1 cellular context compared by ENCODE assay signal in the genomic region with DNA sequence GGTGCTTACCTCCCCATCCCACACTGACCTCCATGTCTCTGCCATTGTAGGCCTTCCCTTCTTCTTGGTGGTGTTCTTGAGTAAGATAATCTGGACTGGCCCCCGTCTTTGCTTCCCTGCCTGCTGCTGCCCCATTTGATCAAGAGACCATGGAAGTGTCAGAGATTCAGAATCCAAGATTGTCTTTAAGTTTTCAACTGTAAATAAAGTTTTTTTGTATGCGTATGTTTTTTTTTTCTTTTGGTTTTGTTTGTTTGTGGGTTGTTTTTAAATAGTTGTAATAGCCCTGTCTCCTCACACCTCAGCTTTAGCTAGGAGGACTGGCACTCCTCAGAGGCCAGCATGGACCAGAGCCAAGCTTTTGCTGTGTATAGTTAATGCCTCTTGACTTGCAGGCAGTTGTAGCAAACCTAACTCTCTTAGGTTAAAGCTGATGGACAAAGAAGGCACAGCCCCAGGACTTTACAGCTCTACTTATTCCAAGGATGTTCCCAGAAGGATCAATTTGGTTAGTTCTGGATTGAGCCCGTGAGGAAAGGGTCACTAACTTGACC.
TF ChIP-seq lines count a peak whose summit lies in the region.

No MANE protein-coding gene starts in this region.

TF ChIP-seq in K562, 482 proteins besides CTCF, POLR2A, EP300 and RAD21:
- TF ChIP-seq ZBTB17 (CRISPR knock-in tag; IDR thresholded peaks at IDR 0.05) (no peak), ZNF384 (IDR thresholded peaks at IDR 0.05; ENCODE audit: low read depth, low read length) (0 out of 2 replicates have a peak, but pooled peaks have one; percentile 46), HDAC6 (IDR thresholded peaks at IDR 0.05; ENCODE audit: low read depth, low read length) (no peak), ZNF76 (CRISPR knock-in tag; IDR thresholded peaks at IDR 0.05; ENCODE audit: borderline replicate concordance) (no peak), XRCC3 (IDR thresholded peaks at IDR 0.05) (no peak)
- TF ChIP-seq, protein P1, sequence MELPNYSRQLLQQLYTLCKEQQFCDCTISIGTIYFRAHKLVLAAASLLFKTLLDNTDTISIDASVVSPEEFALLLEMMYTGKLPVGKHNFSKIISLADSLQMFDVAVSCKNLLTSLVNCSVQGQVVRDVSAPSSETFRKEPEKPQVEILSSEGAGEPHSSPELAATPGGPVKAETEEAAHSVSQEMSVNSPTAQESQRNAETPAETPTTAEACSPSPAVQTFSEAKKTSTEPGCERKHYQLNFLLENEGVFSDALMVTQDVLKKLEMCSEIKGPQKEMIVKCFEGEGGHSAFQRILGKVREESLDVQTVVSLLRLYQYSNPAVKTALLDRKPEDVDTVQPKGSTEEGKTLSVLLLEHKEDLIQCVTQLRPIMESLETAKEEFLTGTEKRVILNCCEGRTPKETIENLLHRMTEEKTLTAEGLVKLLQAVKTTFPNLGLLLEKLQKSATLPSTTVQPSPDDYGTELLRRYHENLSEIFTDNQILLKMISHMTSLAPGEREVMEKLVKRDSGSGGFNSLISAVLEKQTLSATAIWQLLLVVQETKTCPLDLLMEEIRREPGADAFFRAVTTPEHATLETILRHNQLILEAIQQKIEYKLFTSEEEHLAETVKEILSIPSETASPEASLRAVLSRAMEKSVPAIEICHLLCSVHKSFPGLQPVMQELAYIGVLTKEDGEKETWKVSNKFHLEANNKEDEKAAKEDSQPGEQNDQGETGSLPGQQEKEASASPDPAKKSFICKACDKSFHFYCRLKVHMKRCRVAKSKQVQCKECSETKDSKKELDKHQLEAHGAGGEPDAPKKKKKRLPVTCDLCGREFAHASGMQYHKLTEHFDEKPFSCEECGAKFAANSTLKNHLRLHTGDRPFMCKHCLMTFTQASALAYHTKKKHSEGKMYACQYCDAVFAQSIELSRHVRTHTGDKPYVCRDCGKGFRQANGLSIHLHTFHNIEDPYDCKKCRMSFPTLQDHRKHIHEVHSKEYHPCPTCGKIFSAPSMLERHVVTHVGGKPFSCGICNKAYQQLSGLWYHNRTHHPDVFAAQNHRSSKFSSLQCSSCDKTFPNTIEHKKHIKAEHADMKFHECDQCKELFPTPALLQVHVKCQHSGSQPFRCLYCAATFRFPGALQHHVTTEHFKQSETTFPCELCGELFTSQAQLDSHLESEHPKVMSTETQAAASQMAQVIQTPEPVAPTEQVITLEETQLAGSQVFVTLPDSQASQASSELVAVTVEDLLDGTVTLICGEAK (IDR thresholded peaks at IDR 0.05) = peak; percentile 91
- TF ChIP-seq, protein P1 (CRISPR knock-in tag; IDR thresholded peaks at IDR 0.05) = peak; percentile 72
